ENCODE assay signal across 24 cellular contexts in the genomic region with DNA sequence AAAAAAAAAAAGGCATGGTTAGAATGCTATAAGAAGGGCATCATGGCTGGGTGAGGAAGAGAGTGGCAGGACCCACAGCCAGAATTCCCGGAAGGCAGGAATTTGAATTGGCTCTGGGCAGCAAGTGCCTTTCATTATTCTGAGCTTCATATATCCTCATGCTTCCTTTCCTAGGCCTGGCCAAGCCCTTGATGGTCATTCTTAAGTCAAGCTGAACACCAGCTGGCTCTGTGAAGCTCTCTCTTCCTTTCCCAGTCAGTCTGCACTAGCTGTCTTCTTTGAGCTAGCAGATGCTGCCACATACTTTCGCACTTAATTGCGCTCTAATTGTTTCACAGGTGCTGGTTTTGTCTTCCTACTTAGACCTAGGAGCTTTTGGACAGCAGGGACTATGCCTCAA. TPM values are rescaled to one million over a fixed set of nuclear protein-coding genes. Genes with fewer than 3 reads are reported as not detected.
DNase-seq lines count a peak whose midpoint lies in the region; ATAC-seq and TF ChIP-seq lines count a peak whose summit lies in the region.
"Had no signal": no experiment of that assay in that cellular context is flagged by ENCODE, and none has a peak within 500 bp of the region (broad histone marks: within the 10 kb centered on the region; RNA-seq: fewer than 3 reads in every experiment).

No MANE protein-coding gene starts in this region.

- no peak overlapping the region for H3K27ac Mint-ChIP-seq in neural progenitor cell
- H3K27ac Mint-ChIP-seq in activated naive CD4-positive, alpha-beta T cell treated with anti-CD3 and anti-CD28 coated beads, Interleukin-2, amount 50 U/mL, for 72 hours, result no peak overlapping the region
- H3K27ac Mint-ChIP-seq: activated CD8-positive, alpha-beta T cell treated with anti-CD3 and anti-CD28 coated beads for 36 hours; IgD-negative memory B cell had no signal

- 87 to 89% methylated on average over 3 of the region's 3 CpGs for WGBS in esophagus squamous epithelium, 2 donors

- H3K27ac ChIP-seq in left ventricle myocardium inferior (replicated peaks) (peak overlapping the region; percentile 42), esophagus squamous epithelium (peak overlapping the region; percentile 74 to 87 (median 86)), neural progenitor cell (no peak overlapping the region), uterus (no peak overlapping the region)
- H3K27ac ChIP-seq: A549, neutrophil had no signal

- no peaks in the 10 kb centered on the region for H4K20me1 ChIP-seq in neural progenitor cell (ENCODE audit: low read depth)

- H3K4me3 Mint-ChIP-seq in neural progenitor cell, result no peak overlapping the region
- H3K4me3 Mint-ChIP-seq: activated CD8-positive, alpha-beta T cell treated with anti-CD3 and anti-CD28 coated beads for 36 hours had no signal

- H3K9me3 ChIP-seq in left ventricle myocardium inferior (replicated peaks), result no peaks in the 10 kb centered on the region
- no peaks in the 10 kb centered on the region for H3K9me3 ChIP-seq in esophagus squamous epithelium
- H3K9me3 ChIP-seq in neural progenitor cell (ENCODE audit: low read depth), result no peaks in the 10 kb centered on the region
- H3K9me3 ChIP-seq in uterus, result no peaks in the 10 kb centered on the region
- H3K9me3 ChIP-seq: A549, heart right ventricle, neutrophil, tibial nerve had no signal

- no peaks in the 10 kb centered on the region for H3K79me2 ChIP-seq in neural progenitor cell (ENCODE audit: low read depth)

- in situ Hi-C loops in ACHN (cut with HindIII; ENCODE audit: low pct_ligation_motif_present, low pct_unique_long_range_greater_than_20kb, low sequenced_read_pairs), result no loop called here

- no peaks in the 10 kb centered on the region for H3K36me3 ChIP-seq in left ventricle myocardium inferior
- no peaks in the 10 kb centered on the region for H3K36me3 ChIP-seq in esophagus squamous epithelium
- no peaks in the 10 kb centered on the region for H3K36me3 ChIP-seq in neural progenitor cell
- no peaks in the 10 kb centered on the region for H3K36me3 ChIP-seq in uterus
- H3K36me3 ChIP-seq: heart right ventricle, neutrophil, tibial nerve had no signal

- TF ChIP-seq POLR2A in esophagus squamous epithelium (IDR thresholded peaks at IDR 0.05), result no peak
- no peak for TF ChIP-seq POLR2A in uterus (IDR thresholded peaks at IDR 0.05)

- no peak overlapping the region for H3K4me3 ChIP-seq in left ventricle myocardium inferior
- peak overlapping the region in 1 of 4 donors; percentile 13 for H3K4me3 ChIP-seq in esophagus squamous epithelium
- no peak overlapping the region for H3K4me3 ChIP-seq in neural progenitor cell
- no peak overlapping the region for H3K4me3 ChIP-seq in uterus
- H3K4me3 ChIP-seq: A549 had no signal

- DNase-seq in left ventricle myocardium inferior (no peak), Right ventricle myocardium inferior (ENCODE audit: missing footprints) (no peak), esophagus squamous epithelium (lab: John Stamatoyannopoulos, UW) (no peak), neural progenitor cell (ENCODE audit: low spot score) (no peak), uterus (no peak), ACHN (no peak)
- no peak for DNase-seq in activated naive CD4-positive, alpha-beta T cell treated with anti-CD3 and anti-CD28 coated beads, Interleukin-2, amount 50 U/mL, for 72 hours (ENCODE audit: low spot score in 2 of 2)
- DNase-seq: activated CD4-positive, CD25-positive, alpha-beta regulatory T cell treated with anti-CD3 and anti-CD28 coated beads, Interleukin-2, amount 50 U/mL, for 72 hours; activated CD8-positive, alpha-beta T cell treated with anti-CD3 and anti-CD28 coated beads for 36 hours; activated gamma-delta T cell; COR-L47; H7; heart right ventricle; left ventricle myocardium superior; NCI-H1417 treated with DMSO at 0.1 percent for 48 hours; NCI-H748 treated with DMSO at 0.1 percent for 48 hours; SHP77; stimulated activated CD4-positive, alpha-beta T cell treated with anti-CD3 and anti-CD28 coated beads, Interleukin-4, amount 100 ng/mL, for 4 hours; stimulated activated naive CD8-positive, alpha-beta T cell treated with anti-CD3 and anti-CD28 coated beads, Interleukin-15, Interleukin-2, amounts not matched to agents 100 U/mL and 50 U/mL, for 24 hours had no signal

- H3K9ac ChIP-seq in neural progenitor cell, result no peak overlapping the region

- peak overlapping the region; percentile 9 for H2AFZ ChIP-seq in neural progenitor cell (replicated peaks)

- peaks cover 10% of the 10 kb centered on the region for H3K27me3 Mint-ChIP-seq in neural progenitor cell (ENCODE audit: insufficient read depth, low read depth)
- H3K27me3 Mint-ChIP-seq: activated CD8-positive, alpha-beta T cell treated with anti-CD3 and anti-CD28 coated beads for 36 hours had no signal

- H3K4me1 ChIP-seq in left ventricle myocardium inferior (peaks cover 44% of the 10 kb centered on the region), esophagus squamous epithelium (peaks cover 45 to 75% (median 55%) of the 10 kb centered on the region in 3 donors), neural progenitor cell (peaks cover 3% of the 10 kb centered on the region), uterus (no peaks in the 10 kb centered on the region)

- intact Hi-C loops in left ventricle myocardium inferior (cut with micrococcal nuclease) (no loop called here), Right ventricle myocardium inferior (cut with DNase I) (loop anchor here (5.0 to 10.0 kb wide), 2 partner anchors 64 to 202 kb away; no protein-coding TSS in a partner anchor), esophagus squamous epithelium (cut with DNase I) (no loop called here), uterus (cut with DNase I; ENCODE audit: low total_unique reads) (no loop called here)

- H3K4me1 Mint-ChIP-seq in neural progenitor cell, result peaks cover 9% of the 10 kb centered on the region

- no peak for ATAC-seq in Right ventricle myocardium inferior
- no peak for ATAC-seq in activated naive CD4-positive, alpha-beta T cell treated with anti-CD3 and anti-CD28 coated beads, Interleukin-2, amount 50 U/mL, for 72 hours
- no peak for ATAC-seq in GM21529 (IDR thresholded peaks at IDR 0.05; ENCODE audit: unreplicated experiment)
- ATAC-seq: A549; activated CD8-positive, alpha-beta T cell treated with anti-CD3 and anti-CD28 coated beads for 36 hours; heart right ventricle; left ventricle myocardium superior; stimulated activated naive CD8-positive, alpha-beta T cell treated with anti-CD3 and anti-CD28 coated beads, Interleukin-15, Interleukin-2, amounts not matched to agents 100 U/mL and 50 U/mL, for 24 hours had no signal

- H3F3A ChIP-seq in neural progenitor cell (ENCODE audit: low read depth), result peaks cover 20% of the 10 kb centered on the region

- no peaks in the 10 kb centered on the region for H3K36me3 Mint-ChIP-seq in neural progenitor cell
- no peaks in the 10 kb centered on the region for H3K36me3 Mint-ChIP-seq in activated naive CD4-positive, alpha-beta T cell treated with anti-CD3 and anti-CD28 coated beads, Interleukin-2, amount 50 U/mL, for 72 hours
- H3K36me3 Mint-ChIP-seq: IgD-negative memory B cell had no signal

- H3K27me3 ChIP-seq in left ventricle myocardium inferior (ENCODE audit: low read depth), result peaks cover 8% of the 10 kb centered on the region
- no peaks in the 10 kb centered on the region for H3K27me3 ChIP-seq in esophagus squamous epithelium
- H3K27me3 ChIP-seq in neural progenitor cell, result peaks cover 21% of the 10 kb centered on the region
- no peaks in the 10 kb centered on the region for H3K27me3 ChIP-seq in uterus
- H3K27me3 ChIP-seq: tibial nerve had no signal

- TF ChIP-seq CTCF in left ventricle myocardium inferior (IDR thresholded peaks at IDR 0.05; ENCODE audit: borderline replicate concordance) (no peak), esophagus squamous epithelium (IDR thresholded peaks at IDR 0.05) (no peak), neural progenitor cell (IDR thresholded peaks at IDR 0.05) (no peak), uterus (IDR thresholded peaks at IDR 0.05) (no peak)

- H3K9me3 Mint-ChIP-seq in neural progenitor cell, result no peaks in the 10 kb centered on the region
- peaks cover 0 to 6% of the 10 kb centered on the region in 2 donors for H3K9me3 Mint-ChIP-seq in activated naive CD4-positive, alpha-beta T cell treated with anti-CD3 and anti-CD28 coated beads, Interleukin-2, amount 50 U/mL, for 72 hours
- H3K9me3 Mint-ChIP-seq: activated CD8-positive, alpha-beta T cell treated with anti-CD3 and anti-CD28 coated beads for 36 hours; IgD-negative memory B cell had no signal

- H3K4me2 ChIP-seq in neural progenitor cell, result no peak overlapping the region
- H3K4me2 ChIP-seq: A549 had no signal

RNA-seq across cellular contexts. Expression of a gene that starts 2.5 kb away (rescaled TPM):
- total RNA-seq in left ventricle myocardium inferior (2.3 TPM), Right ventricle myocardium inferior (3.1 TPM), esophagus squamous epithelium (1 to 10 TPM; 5.1 to 9.3 (median 9.2) TPM), neural progenitor cell (ENCODE audit: low replicate concordance) (0.30 and 0.68 TPM in 2 replicates), uterus (10 to 100 TPM in 1 of 4 donors, 1 to 10 TPM in 3; 7.6 to 16.4 (median 8.9) TPM)
- under 1 TPM in 1 of 2 donors, not detected in 1; 0.43 TPM for total RNA-seq in activated naive CD4-positive, alpha-beta T cell treated with anti-CD3 and anti-CD28 coated beads, Interleukin-2, amount 50 U/mL, for 72 hours

Comparison
In these comparisons a context has a peak if more than half of its experiments do, and no peak if none do; other contexts are left out.
1. H3K27ac ChIP-seq: peak in left ventricle myocardium inferior (single experiment) and esophagus squamous epithelium (4 of 4); none in neural progenitor cell (single experiment) and uterus (0 of 2).